Comparison of ENCODE assay signal across 8 cellular contexts in the genomic region with DNA sequence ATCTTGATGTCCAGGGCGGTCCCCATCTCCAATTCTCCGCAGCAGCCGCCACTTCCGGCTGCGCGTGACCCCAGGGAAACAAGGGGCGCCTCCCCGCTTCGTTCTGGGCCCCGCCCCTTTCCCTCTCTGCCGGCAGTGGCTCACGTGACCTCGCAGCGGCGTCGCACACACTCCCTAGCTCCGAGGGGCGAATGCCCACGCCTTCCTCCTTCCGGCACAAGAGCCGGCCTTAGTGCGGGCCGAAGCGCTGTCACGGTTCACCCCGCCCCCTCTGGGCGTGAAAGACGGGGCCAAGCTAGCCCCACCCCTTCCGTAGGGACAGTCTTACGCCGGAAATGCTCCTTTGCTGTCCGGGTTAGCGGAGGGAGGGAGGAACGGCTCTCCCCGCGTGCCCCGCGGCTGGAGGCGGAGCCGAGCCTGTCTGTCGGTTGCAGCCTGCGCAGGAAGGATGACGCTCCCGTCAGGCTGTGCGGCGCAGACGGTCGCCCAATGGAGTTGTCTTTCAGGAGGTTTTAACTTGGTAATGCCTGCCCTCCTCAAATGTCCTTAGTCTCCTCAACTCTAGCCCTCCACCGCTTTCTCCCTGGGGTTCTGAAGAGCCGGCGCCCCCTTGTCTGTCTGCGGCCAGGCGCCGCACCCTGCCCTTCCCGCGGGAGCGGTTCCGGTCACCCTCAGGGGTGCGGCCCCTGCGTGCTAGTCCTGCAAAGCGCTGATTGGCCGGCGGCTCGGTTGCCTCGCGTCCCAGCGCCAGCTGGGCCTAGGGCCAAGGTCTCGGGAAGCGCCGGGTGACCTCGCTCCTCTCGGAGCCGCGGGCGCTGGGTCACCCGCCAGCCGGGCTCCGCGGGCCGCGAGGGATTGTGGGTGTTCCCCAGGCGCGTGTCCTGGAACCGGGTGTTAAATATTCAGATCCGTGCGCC. TPM values are rescaled to one million over a fixed set of nuclear protein-coding genes. Genes with fewer than 3 reads are reported as not detected.
DNase-seq lines count a peak whose midpoint lies in the region; ATAC-seq and TF ChIP-seq lines count a peak whose summit lies in the region.

Gene VPS26C, minus strand, starts transcription at position 66 of the 917 bp plus-strand sequence. Its CDS starts 40 bp downstream, at position 26.

- peak within 1 kb of the TSS; percentile 96 for H3K4me2 ChIP-seq in Karpas-422 (ENCODE audit: low read depth, low read length, poor library complexity, severe bottlenecking)

- peaks cover 44% of the 10 kb centered on the region for H3K79me2 ChIP-seq in Karpas-422 (ENCODE audit: low read length)

- peak within 1 kb of the TSS; percentile 90 for H2AFZ ChIP-seq in Karpas-422 (ENCODE audit: low read length)

- 1 to 4% methylated on average over 4 to 20 of the region's 86 CpGs for WGBS in esophagus squamous epithelium, 2 donors

- H3K9ac ChIP-seq in Karpas-422 (ENCODE audit: low read length) = peak within 1 kb of the TSS; percentile 96

- peak in 3 of 4 donors; percentile 69 to 77 (median 71) for TF ChIP-seq POLR2A in esophagus squamous epithelium (IDR thresholded peaks at IDR 0.05)

- ATAC-seq in GM21825 (IDR thresholded peaks at IDR 0.05; ENCODE audit: unreplicated experiment) = peak; percentile 87

- DNase-seq in DMS79 treated with DMSO at 0.1 percent for 48 hours (lab: John Stamatoyannopoulos, UW) (peak; percentile 97), Karpas-422 (peak; percentile 100), RKO (ENCODE audit: low spot score) (peak; percentile 98), activated T-helper 1 cell treated with Interleukin-2 at 50 U/mL for 16 hours (ENCODE audit: low read depth) (peak; percentile 97), esophagus squamous epithelium (lab: John Stamatoyannopoulos, UW) (peak; percentile 92), myocyte (ENCODE audit: low read depth) (peak; percentile 99)
- DNase-seq in stimulated activated CD8-positive, alpha-beta memory T cell treated with anti-CD3 and anti-CD28 coated beads, Interleukin-7, amount 100 ng/mL, for 48 hours (ENCODE audit: extremely low read depth in 1 of 2, low read depth in 1 of 2) = peak; percentile 98 to 99

- no peaks in the 10 kb centered on the region for H3K27me3 ChIP-seq in Karpas-422 (ENCODE audit: low read length)
- no peaks in the 10 kb centered on the region for H3K27me3 ChIP-seq in esophagus squamous epithelium

- intact Hi-C loops in esophagus squamous epithelium (cut with DNase I) = loop anchor here (2.0 kb wide), 1 partner anchor 99 kb away; the partner anchor contains the start of gene DYRK1A

- H3K4me1 ChIP-seq in Karpas-422 (ENCODE audit: low read length) (peaks cover 20% of the 10 kb centered on the region), esophagus squamous epithelium (peaks cover 18 to 74% (median 34%) of the 10 kb centered on the region in 3 donors)

- peak within 1 kb of the TSS; percentile 90 for H3K27ac ChIP-seq in Karpas-422 (ENCODE audit: low read length)
- H3K27ac ChIP-seq in esophagus squamous epithelium = peak within 1 kb of the TSS; percentile 97 to 99 (median 99)

- H3K9me2 ChIP-seq in Karpas-422 (replicated peaks; ENCODE audit: insufficient read depth, low read length) = no peaks in the 10 kb centered on the region; the same call in 1 of the 2 replicates

- H3K4me3 ChIP-seq in Karpas-422 (ENCODE audit: low read length) = peak within 1 kb of the TSS; percentile 86
- H3K4me3 ChIP-seq in esophagus squamous epithelium = peak within 1 kb of the TSS; percentile 76 to 92 (median 84)

- TF ChIP-seq CTCF in esophagus squamous epithelium (IDR thresholded peaks at IDR 0.05) = peak in 2 of 6 experiments; percentile 1 to 13

- H3K36me3 ChIP-seq in Karpas-422 (ENCODE audit: insufficient read depth, low read length) (no peaks in the 10 kb centered on the region), esophagus squamous epithelium (no peaks in the 10 kb centered on the region)

- H4K20me1 ChIP-seq in Karpas-422 (ENCODE audit: insufficient read depth, low read depth, low read length) = no peaks in the 10 kb centered on the region

- no peaks in the 10 kb centered on the region for H3K9me3 ChIP-seq in Karpas-422 (ENCODE audit: low read length)
- H3K9me3 ChIP-seq in esophagus squamous epithelium = no peaks in the 10 kb centered on the region

RNA-seq across cellular contexts. Expression of gene VPS26C, which starts in this region (rescaled TPM):
- 36.7 and 43.2 TPM in 2 replicates for total RNA-seq in Karpas-422 (2014; rRNA removed; shearing (Covaris generic); ENCODE audit: low replicate concordance)
- total RNA-seq in esophagus squamous epithelium (10 to 100 TPM; 35.6 to 58.0 (median 44.0) TPM), myocyte (50.2 and 68.5 TPM in 2 replicates)
- polyA plus RNA-seq in myocyte (2012) = 44.9 TPM

Comparison
In these comparisons a context has a peak if more than half of its experiments do, and no peak if none do; other contexts are left out.
1. Peak in every context shown above with its lines: DNase-seq, ATAC-seq, H3K4me3 ChIP-seq and H3K27ac ChIP-seq.